Comparison of ENCODE assay signal across 14 cellular contexts in the genomic region with DNA sequence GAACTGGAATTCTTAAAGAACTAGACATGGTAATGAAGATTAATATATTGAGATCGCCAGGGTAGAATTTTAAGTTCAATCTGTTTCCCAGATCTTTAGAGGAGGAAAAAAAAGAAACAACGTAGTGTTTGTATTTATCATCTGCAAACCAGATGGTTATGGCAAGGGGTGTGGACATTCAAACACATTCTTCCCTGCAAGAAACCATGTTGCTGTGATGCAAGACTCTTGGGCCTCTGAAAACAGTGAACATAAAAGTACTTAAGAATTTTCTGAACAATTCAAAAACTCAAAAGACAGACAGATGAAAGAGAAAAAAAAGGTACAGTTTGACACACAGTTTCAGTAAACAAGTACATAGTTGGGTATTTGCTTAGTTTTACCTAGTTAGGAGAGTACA. TPM values are rescaled to one million over a fixed set of nuclear protein-coding genes. Genes with fewer than 3 reads are reported as not detected.
DNase-seq lines count a peak whose midpoint lies in the region; ATAC-seq and TF ChIP-seq lines count a peak whose summit lies in the region.
"Had no signal": no experiment of that assay in that cellular context is flagged by ENCODE, and none has a peak within 500 bp of the region (broad histone marks: within the 10 kb centered on the region; RNA-seq: fewer than 3 reads in every experiment).

No MANE protein-coding gene starts in this region.

- CTCF ChIA-PET in A673 (lab: Charles Lee) = no interaction called here

- no TSS peak for BruUV-seq in A673 (replicated peaks; lab: Mats Ljungman, UMichigan)

- POLR2A ChIA-PET in A673 (lab: Charles Lee; ENCODE audit: low non-redundant PET) = interaction anchor here (0.7 kb wide), 1 partner anchor 229 kb away, joined by 4 read pairs; no protein-coding TSS in a partner anchor

- no peaks in the 10 kb centered on the region for H3K9me3 Mint-ChIP-seq in chondrocyte (ENCODE audit: low read depth)
- H3K9me3 Mint-ChIP-seq: activated naive CD4-positive, alpha-beta T cell treated with anti-CD3 and anti-CD28 coated beads for 36 hours; central memory CD8-positive, alpha-beta T cell had no signal

- H3K4me3 ChIP-seq in A673 (ENCODE audit: low read depth, low read length, poor library complexity, severe bottlenecking) (no peak overlapping the region), mesodermal cell (ENCODE audit: extremely low read depth, insufficient read depth, low read length, poor library complexity, severe bottlenecking) (no peak overlapping the region), right lobe of liver (no peak overlapping the region)
- H3K4me3 ChIP-seq: spleen had no signal

- no peaks in the 10 kb centered on the region for H3K36me3 ChIP-seq in A673 (ENCODE audit: insufficient read depth, low read length, poor library complexity, severe bottlenecking)
- no peaks in the 10 kb centered on the region for H3K36me3 ChIP-seq in mesodermal cell (ENCODE audit: control insufficient read depth, insufficient read depth, low read length)
- H3K36me3 ChIP-seq in right lobe of liver = no peaks in the 10 kb centered on the region
- H3K36me3 ChIP-seq: BE2C, neutrophil, spleen had no signal

- TF ChIP-seq POLR2A in right lobe of liver (IDR thresholded peaks at IDR 0.05) = no peak

- H3K27me3 Mint-ChIP-seq in chondrocyte (ENCODE audit: low read depth) = no peaks in the 10 kb centered on the region
- H3K27me3 Mint-ChIP-seq: central memory CD8-positive, alpha-beta T cell; stimulated activated naive CD8-positive, alpha-beta T cell treated with anti-CD3 and anti-CD28 coated beads, Interleukin-15, amount 100 ng/mL, for 72 hours had no signal

- TF ChIP-seq CTCF in A673 (conservative IDR thresholded peaks at IDR 0.05; ENCODE audit: low read depth, low read length) = no peak
- no peak for TF ChIP-seq CTCF in chondrocyte (IDR thresholded peaks at IDR 0.05)
- no peak for TF ChIP-seq CTCF in right lobe of liver (IDR thresholded peaks at IDR 0.05)
- TF ChIP-seq CTCF in omental fat pad (IDR thresholded peaks at IDR 0.05) = no peak

- H3K36me3 Mint-ChIP-seq in chondrocyte (ENCODE audit: low read depth) = peaks cover 17% of the 10 kb centered on the region

- H3K27ac Mint-ChIP-seq in chondrocyte (ENCODE audit: unreplicated experiment) = peak overlapping the region; percentile 83
- H3K27ac Mint-ChIP-seq: activated naive CD4-positive, alpha-beta T cell treated with anti-CD3 and anti-CD28 coated beads for 36 hours; stimulated activated naive CD8-positive, alpha-beta T cell treated with anti-CD3 and anti-CD28 coated beads, Interleukin-15, amount 100 ng/mL, for 72 hours had no signal

- intact Hi-C loops in A673 (cut with micrococcal nuclease; ENCODE audit: unreplicated experiment) (loop anchor here (5.0 kb wide), 1 partner anchor 33 kb away; a partner anchor contains a TSS), right lobe of liver (cut with DNase I) (no loop called here)

- H3K27me3 ChIP-seq in A673 (replicated peaks; ENCODE audit: insufficient read depth, low read depth, low read length, poor library complexity) = no peaks in the 10 kb centered on the region
- no peaks in the 10 kb centered on the region for H3K27me3 ChIP-seq in right lobe of liver
- H3K27me3 ChIP-seq: BE2C, neutrophil, spleen had no signal

- 100% methylated on average over 1 to 2 of the region's 2 CpGs for WGBS in mesodermal cell (ENCODE audit: insufficient coverage in 2 of 2), 2 experiments
- 84% methylated on average over 2 of the region's 2 CpGs for WGBS in right lobe of liver (ENCODE audit: insufficient coverage, low coverage, low lambda C conversion rate, missing lambda C conversion rate)

- H3K27ac ChIP-seq in A673 (ENCODE audit: low read depth, low read length, poor library complexity, severe bottlenecking) (peak overlapping the region; percentile 94), mesodermal cell (ENCODE audit: low read depth, low read length, severe bottlenecking) (peak overlapping the region; percentile 60), right lobe of liver (no peak overlapping the region)
- H3K27ac ChIP-seq: neutrophil, spleen had no signal

- no peak overlapping the region for H3K4me3 Mint-ChIP-seq in chondrocyte (ENCODE audit: unreplicated experiment)
- H3K4me3 Mint-ChIP-seq: activated naive CD4-positive, alpha-beta T cell treated with anti-CD3 and anti-CD28 coated beads for 36 hours; central memory CD8-positive, alpha-beta T cell; stimulated activated naive CD8-positive, alpha-beta T cell treated with anti-CD3 and anti-CD28 coated beads, Interleukin-15, amount 100 ng/mL, for 72 hours had no signal

- H3K9me3 ChIP-seq in A673 (ENCODE audit: low read depth, low read length, poor library complexity, severe bottlenecking) (no peaks in the 10 kb centered on the region), mesodermal cell (ENCODE audit: control insufficient read depth, low read length) (no peaks in the 10 kb centered on the region), right lobe of liver (no peaks in the 10 kb centered on the region)
- H3K9me3 ChIP-seq: BE2C, neutrophil, spleen had no signal

- H3K4me1 ChIP-seq in A673 (ENCODE audit: insufficient read depth, low read length, poor library complexity, severe bottlenecking) (peaks cover 71% of the 10 kb centered on the region), mesodermal cell (ENCODE audit: control insufficient read depth, insufficient read depth, low read length, poor library complexity, severe bottlenecking) (peaks cover 7% of the 10 kb centered on the region), right lobe of liver (no peaks in the 10 kb centered on the region)
- H3K4me1 ChIP-seq: BE2C, spleen had no signal

- DNase-seq in A673 (ENCODE audit: low spot score) (peak; percentile 57), GM03348 (ENCODE audit: low spot score) (peak; percentile 57), chondrocyte (ENCODE audit: low spot score) (no peak), NCI-H2029 treated with DMSO at 0.1 percent for 48 hours (lab: John Stamatoyannopoulos, UW) (no peak), right lobe of liver (no peak), omental fat pad (ENCODE audit: low spot score) (no peak)
- DNase-seq in effector CD4-positive, alpha-beta T cell = no peak
- DNase-seq: activated naive CD4-positive, alpha-beta T cell treated with anti-CD3 and anti-CD28 coated beads for 36 hours; BE2C; spleen; stimulated activated naive CD8-positive, alpha-beta T cell treated with anti-CD3 and anti-CD28 coated beads, Interleukin-15, amount 100 ng/mL, for 72 hours had no signal

- ATAC-seq in right lobe of liver (no peak), omental fat pad (ENCODE audit: low FRiP score) (no peak)

- H3K4me1 Mint-ChIP-seq in chondrocyte (ENCODE audit: low read depth) = peaks cover 73% of the 10 kb centered on the region
- H3K4me1 Mint-ChIP-seq: central memory CD8-positive, alpha-beta T cell had no signal

RNA-seq across cellular contexts. Expression of a gene that starts 35.6 kb away (rescaled TPM):
- total RNA-seq in A673 (2021) (90.7 and 92.2 TPM in 2 replicates), chondrocyte (1,927 to 2,200 TPM (median 1,930 TPM) in 3 replicates), right lobe of liver (10 to 100 TPM in 1 of 6 experiments, 1 to 10 TPM in 5; 5.7 to 17.6 (median 8.6) TPM), omental fat pad (10 to 100 TPM; 63.8 to 93.8 (median 74.4) TPM)
- 240 TPM for polyA plus RNA-seq in mesodermal cell (2013, experiment 1 of 2)
- polyA plus RNA-seq in mesodermal cell (2013, experiment 2 of 2) = 213 TPM

Comparison
In these comparisons a context has a peak if more than half of its experiments do, and no peak if none do; other contexts are left out.
1. DNase-seq: peak in A673 (single experiment) and GM03348 (single experiment); none in chondrocyte (single experiment), NCI-H2029 treated with DMSO at 0.1 percent for 48 hours (single experiment), right lobe of liver (0 of 3), omental fat pad (single experiment) and effector CD4-positive, alpha-beta T cell (single experiment).
2. H3K27ac ChIP-seq: peak in A673 (single experiment) and mesodermal cell (single experiment); none in right lobe of liver (0 of 3).
3. RNA of a gene that starts 35.6 kb away (total RNA-seq): 1,927 to 2,200 TPM in chondrocyte; 90.7 to 92.2 TPM in A673, 63.8 to 93.8 TPM in omental fat pad and 5.7 to 17.6 TPM in right lobe of liver; every median in the first group is over 10 times any median in the second.